9 cellular contexts compared by ENCODE assay signal in genomic region chr12:48924617-48925217, GRCh38. TPM values are rescaled to one million over a fixed set of nuclear protein-coding genes. Genes with fewer than 3 reads are reported as not detected.
DNase-seq lines count a peak whose midpoint lies in the region; TF ChIP-seq lines count a peak whose summit lies in the region.
"Had no signal": no experiment of that assay in that cellular context is flagged by ENCODE, and none has a peak within 500 bp of the region (broad histone marks: within the 10 kb centered on the region; RNA-seq: fewer than 3 reads in every experiment).

No MANE protein-coding gene starts in this region.

- H3K4me1 ChIP-seq in GM23248 (ENCODE audit: insufficient read depth) (peaks cover 10% of the 10 kb centered on the region; the same call in 1 of the 2 replicates), suprapubic skin (peaks cover 11% of the 10 kb centered on the region)

- TF ChIP-seq CTCF in neural crest cell (conservative IDR thresholded peaks at IDR 0.05) (peak; percentile 67), suprapubic skin (IDR thresholded peaks at IDR 0.05) (peak; percentile 9 to 57)

- in situ Hi-C loops in GM23248 (cut with MboI), result no loop called here

- H3K9ac ChIP-seq in GM23248, result peak overlapping the region; percentile 97

- H3K9me3 ChIP-seq in GM23248 (ENCODE audit: low read depth), result no peaks in the 10 kb centered on the region
- H3K9me3 ChIP-seq in suprapubic skin, result no peaks in the 10 kb centered on the region

- peak overlapping the region; percentile 89 for H3K4me2 ChIP-seq in GM23248 (ENCODE audit: unreplicated experiment)

- H3K36me3 ChIP-seq in GM23248 (ENCODE audit: low read depth) (peaks cover 22% of the 10 kb centered on the region), suprapubic skin (peaks cover 15% of the 10 kb centered on the region)

- H3K9me2 ChIP-seq in GM23248 (ENCODE audit: insufficient read depth), result no peaks in the 10 kb centered on the region

- H3K36me3 Mint-ChIP-seq in neural crest cell (ENCODE audit: low read depth), result peaks cover 26% of the 10 kb centered on the region

- peaks cover 4% of the 10 kb centered on the region for H3K4me1 Mint-ChIP-seq in neural crest cell

- H3F3A ChIP-seq in GM23248 (ENCODE audit: insufficient read depth), result peaks cover 17% of the 10 kb centered on the region; the same call in 1 of the 2 replicates

- H3K9me3 Mint-ChIP-seq in neural crest cell, result no peaks in the 10 kb centered on the region

- peak; percentile 68 for DNase-seq in GM23248
- peak; percentile 88 for DNase-seq in NAMALWA (ENCODE audit: low spot score)
- peak; percentile 51 to 63 for DNase-seq in activated CD8-positive, alpha-beta memory T cell treated with anti-CD3 and anti-CD28 coated beads for 1 hour (ENCODE audit: extremely low read depth in 1 of 2, low read depth in 1 of 2)
- peak; percentile 61 to 63 for DNase-seq in erythroblast (lab: John Stamatoyannopoulos, UW)
- DNase-seq in neural crest cell (ENCODE audit: low read depth, low spot score), result peak; percentile 16
- DNase-seq in suprapubic skin (ENCODE audit: low spot score in 2 of 2), result peak in 1 of 2 donors; percentile 68
- no peak for DNase-seq in NCI-H345 treated with DMSO at 0.1 percent for 48 hours (lab: John Stamatoyannopoulos, UW; ENCODE audit: unreplicated experiment)

- H3K4me3 Mint-ChIP-seq in neural crest cell, result peak overlapping the region; percentile 82

- H3K27ac Mint-ChIP-seq in neural crest cell (ENCODE audit: unreplicated experiment), result no peak overlapping the region

- peak overlapping the region; percentile 87 for H3K4me3 ChIP-seq in GM08714 (ENCODE audit: low read length)
- H3K4me3 ChIP-seq in GM23248, result peak overlapping the region; percentile 97
- H3K4me3 ChIP-seq in suprapubic skin, result peak overlapping the region; percentile 81

- H3K27me3 ChIP-seq in GM23248 (replicated peaks; ENCODE audit: insufficient read depth) (no peaks in the 10 kb centered on the region), suprapubic skin (no peaks in the 10 kb centered on the region)

- no peak for TF ChIP-seq EP300 in suprapubic skin (IDR thresholded peaks at IDR 0.05)

- H3K27ac ChIP-seq in GM23248 (peak overlapping the region; percentile 46), suprapubic skin (peak overlapping the region; percentile 31)

- no peaks in the 10 kb centered on the region for H4K20me1 ChIP-seq in GM23248 (ENCODE audit: insufficient read depth)

- H2AFZ ChIP-seq in GM23248, result peak overlapping the region; percentile 74

- no peaks in the 10 kb centered on the region for H3K79me2 ChIP-seq in GM23248 (ENCODE audit: insufficient read depth)

- peaks cover 3% of the 10 kb centered on the region for H3K27me3 Mint-ChIP-seq in neural crest cell (ENCODE audit: low read depth)

- 2 to 4% methylated on average over 32 to 34 of the region's 39 CpGs for WGBS in GM23248 (ENCODE audit: low coverage in 1 of 2, low lambda C conversion rate in 2 of 2, missing lambda C conversion rate in 2 of 2), 2 experiments
- under 1% methylated on average over 21 of the region's 39 CpGs for WGBS in suprapubic skin

- no peak for TF ChIP-seq POLR2A in erythroblast (IDR thresholded peaks at IDR 0.05; ENCODE audit: low read length)
- no peak for TF ChIP-seq POLR2A in suprapubic skin (IDR thresholded peaks at IDR 0.05)

RNA-seq across cellular contexts. Expression of gene FKBP11, which starts 0.6 kb away (rescaled TPM):
- total RNA-seq in GM23248 (2014; rRNA removed; shearing (Covaris generic)), result 17.4 and 28.1 TPM in 2 replicates
- polyA plus RNA-seq in GM23248 (2016; fragmentation: Nextera tagmentation; extraction: Ambion mirVana), result 158 and 159 TPM in 2 replicates
- total RNA-seq in neural crest cell (15.1 and 18.6 TPM in 2 replicates), suprapubic skin (10 to 100 TPM in 3 of 4 donors, 1 to 10 TPM in 1; 8.9 to 18.9 (median 15.3) TPM)

RNA-seq across cellular contexts. Expression of gene ARF3, which starts 32.6 kb away (rescaled TPM):
- total RNA-seq in GM23248 (2014; rRNA removed; shearing (Covaris generic)), result 55.3 and 87.7 TPM in 2 replicates
- 65.0 and 71.7 TPM in 2 replicates for polyA plus RNA-seq in GM23248 (2016; fragmentation: Nextera tagmentation; extraction: Ambion mirVana)
- total RNA-seq in neural crest cell (194 and 202 TPM in 2 replicates), suprapubic skin (10 to 100 TPM; 78.3 to 98.7 (median 87.7) TPM)

RNA-seq across cellular contexts. Expression of gene WNT10B, which starts 46.8 kb away (rescaled TPM):
- total RNA-seq in GM23248 (2014; rRNA removed; shearing (Covaris generic)), result 0.32 TPM in 1 of 2 replicates, not detected in the other
- 0.29 and 0.61 TPM in 2 replicates for polyA plus RNA-seq in GM23248 (2016; fragmentation: Nextera tagmentation; extraction: Ambion mirVana)
- total RNA-seq in neural crest cell, result 1.3 and 1.8 TPM in 2 replicates
- total RNA-seq in suprapubic skin, result 1 to 10 TPM in 2 of 4 donors, under 1 TPM in 2; 0.64 to 4.3 (median 1.4) TPM

RNA-seq across cellular contexts. Expression of gene WNT1, which starts 53.4 kb away (rescaled TPM):
- total RNA-seq in GM23248 (2014; rRNA removed; shearing (Covaris generic)), result not detected in 2 replicates
- polyA plus RNA-seq in GM23248 (2016; fragmentation: Nextera tagmentation; extraction: Ambion mirVana), result not detected in 2 replicates
- total RNA-seq in neural crest cell (1.2 and 2.1 TPM in 2 replicates), suprapubic skin (not detected)
- total RNA-seq: myocyte had no signal

RNA-seq across cellular contexts. Expression of gene RND1, which starts 59.0 kb away (rescaled TPM):
- total RNA-seq in GM23248 (2014; rRNA removed; shearing (Covaris generic)), result 0.32 TPM in 1 of 2 replicates, not detected in the other
- 0.13 TPM in 1 of 2 replicates, not detected in the other for polyA plus RNA-seq in GM23248 (2016; fragmentation: Nextera tagmentation; extraction: Ambion mirVana)
- total RNA-seq in neural crest cell (4.2 and 6.1 TPM in 2 replicates), suprapubic skin (1 to 10 TPM in 1 of 4 donors, under 1 TPM in 2, not detected in 1; 0.40 to 1.1 (median 0.65) TPM)
- total RNA-seq: myocyte had no signal
